Comparison of ENCODE assay signal across 7 cellular contexts in the genomic region with DNA sequence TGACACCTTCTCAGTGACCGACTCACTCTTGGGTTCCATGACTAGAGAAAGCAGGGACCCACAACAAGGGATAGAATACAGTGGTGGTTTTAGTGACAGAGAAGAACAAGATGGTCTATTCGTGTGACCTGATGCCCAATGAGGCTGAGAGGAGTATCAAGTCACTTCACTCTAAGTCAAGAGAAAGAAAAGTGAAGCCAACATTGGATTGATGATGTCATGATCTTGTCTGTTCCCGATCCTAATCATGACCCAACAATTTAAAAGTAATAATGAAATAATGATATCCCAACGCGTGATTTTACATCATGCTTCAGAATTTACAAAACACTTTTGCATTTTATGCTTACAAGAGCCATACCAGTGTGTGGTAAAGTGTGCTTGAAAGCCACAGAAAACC.
"Had no signal": no experiment of that assay in that cellular context is flagged by ENCODE, and none has a peak within 500 bp of the region (broad histone marks: within the 10 kb centered on the region; RNA-seq: fewer than 3 reads in every experiment).

No MANE protein-coding gene starts in this region.

- H3K4me3 ChIP-seq: K562 had no signal

- H3K9ac ChIP-seq: KMS-11 had no signal

- ATAC-seq: K562 had no signal

- FAIRE-seq: HTR-8/SVneo, K562 had no signal

- H3K27ac ChIP-seq: HL-60, KMS-11 had no signal

- DNase-seq: IMR-90, KBM-7, KG1 had no signal

- H3K4me2 ChIP-seq: KMS-11 had no signal
